9 cellular contexts compared by ENCODE assay signal in the genomic region with DNA sequence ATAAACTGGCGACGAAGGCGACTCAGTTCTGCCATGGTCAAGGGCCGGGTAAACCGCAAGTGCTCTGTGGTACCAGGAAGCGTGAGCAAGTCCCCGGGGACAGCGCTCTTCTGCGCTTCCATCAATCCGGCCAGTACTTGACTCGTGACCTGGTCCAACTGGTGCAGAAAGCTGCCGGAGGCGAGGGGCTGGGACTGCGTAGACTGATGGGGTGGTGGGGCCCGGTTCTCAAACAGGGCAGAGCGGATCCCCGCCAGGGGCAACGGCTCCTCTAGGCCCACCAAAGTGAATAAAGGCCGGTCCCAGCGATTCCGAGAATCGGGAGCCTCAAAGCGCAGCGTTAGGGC. TPM values are rescaled to one million over a fixed set of nuclear protein-coding genes. Genes with fewer than 3 reads are reported as not detected.
DNase-seq lines count a peak whose midpoint lies in the region; ATAC-seq, FAIRE-seq and TF ChIP-seq lines count a peak whose summit lies in the region.
"Had no signal": no experiment of that assay in that cellular context is flagged by ENCODE, and none has a peak within 500 bp of the region (broad histone marks: within the 10 kb centered on the region; RNA-seq: fewer than 3 reads in every experiment).

No MANE protein-coding gene starts in this region.

- FAIRE-seq in HTR-8/SVneo (lab: Jason Lieb, UNC), result no peak
- FAIRE-seq: G401.6 had no signal

- H3K9me3 ChIP-seq in HCT116 (ENCODE audit: control insufficient read depth in 1 of 2, insufficient read depth in 1 of 2, low read depth in 1 of 2, low read length in 2 of 2) (no peaks in the 10 kb centered on the region), OCI-LY7 (ENCODE audit: low read length) (no peaks in the 10 kb centered on the region), mammary epithelial cell (replicated peaks; ENCODE audit: insufficient read depth, low read length) (no peaks in the 10 kb centered on the region)

- peak overlapping the region; percentile 87 to 91 for H3K4me3 ChIP-seq in HCT116 (replicated peaks in 1 of 2; ENCODE audit: low read depth in 1 of 2, low read length in 2 of 2)
- peak overlapping the region; percentile 88 for H3K4me3 ChIP-seq in OCI-LY7 (ENCODE audit: low read depth, low read length, poor library complexity, severe bottlenecking)
- peak overlapping the region; percentile 76 to 96 (median 95) for H3K4me3 ChIP-seq in mammary epithelial cell (replicated peaks in 1 of 3; ENCODE audit: insufficient read depth in 1 of 3, low read depth in 2 of 3, low read length in 3 of 3)

- H3K27ac ChIP-seq in HCT116 (ENCODE audit: low read depth, low read length), result peak overlapping the region; percentile 78
- H3K27ac ChIP-seq in OCI-LY7 (ENCODE audit: low read depth, low read length, poor library complexity, severe bottlenecking), result peak overlapping the region; percentile 39
- peak overlapping the region; percentile 78 for H3K27ac ChIP-seq in mammary epithelial cell (ENCODE audit: insufficient read depth, low read depth, low read length)

- H3K9ac ChIP-seq in HCT116 (ENCODE audit: low read length) (peak overlapping the region; percentile 92), mammary epithelial cell (ENCODE audit: insufficient read depth, low read length) (peak overlapping the region; percentile 78)

- dilution Hi-C loops in mammary epithelial cell (cut with HindIII; ENCODE audit: low sequenced_read_pairs), result no loop called here

- H3K79me2 ChIP-seq in HCT116 (ENCODE audit: insufficient read depth, low read length) (peaks cover 42% of the 10 kb centered on the region), OCI-LY7 (ENCODE audit: insufficient read depth, low read depth, low read length) (peaks cover 43% of the 10 kb centered on the region), mammary epithelial cell (ENCODE audit: insufficient read depth, low read length) (peaks cover 38% of the 10 kb centered on the region)

- TF ChIP-seq CTCF in HCT116 (IDR thresholded peaks at IDR 0.05 in 2 of 3, conservative IDR thresholded peaks at IDR 0.05 in 1 of 3; ENCODE audit: borderline replicate concordance in 1 of 3, insufficient read depth in 1 of 3, low read depth in 2 of 3, low read length in 2 of 3) (no peak), OCI-LY7 (conservative IDR thresholded peaks at IDR 0.05; ENCODE audit: low read length) (no peak), mammary epithelial cell (conservative IDR thresholded peaks at IDR 0.05 in 1 of 2, IDR thresholded peaks at IDR 0.05 in 1 of 2; ENCODE audit: extremely low read depth in 1 of 2, insufficient read depth in 1 of 2, low read depth in 1 of 2, low read length in 2 of 2) (no peak)

- H3K4me1 ChIP-seq in HCT116 (ENCODE audit: control insufficient read depth in 1 of 2, insufficient read depth in 2 of 2, low read length in 2 of 2) (peaks cover 5 to 17% of the 10 kb centered on the region in 2 experiments; a peak in 2 of 4 replicates), OCI-LY7 (ENCODE audit: insufficient read depth, low read length, poor library complexity, severe bottlenecking) (peaks cover 34% of the 10 kb centered on the region), mammary epithelial cell (ENCODE audit: insufficient read depth, low read length) (peaks cover 3% of the 10 kb centered on the region)

- in situ Hi-C loops in mammary epithelial cell (cut with MboI; ENCODE audit: low sequenced_read_pairs in 2 of 2), result no loop called here

- intact Hi-C loops in HCT116 (cut with micrococcal nuclease), result no loop called here
- intact Hi-C loops in OCI-LY7 (cut with micrococcal nuclease; ENCODE audit: unreplicated experiment), result loop anchor here (1.0 kb wide), 1 partner anchor 24 kb away; a partner anchor contains a TSS
- intact Hi-C loops in mammary epithelial cell (cut with micrococcal nuclease), result loop anchor here (1.0 kb wide), 1 partner anchor 23 kb away; a partner anchor contains a TSS

- DNase-seq in NCI-H146 (lab: John Stamatoyannopoulos, UW), result peak; percentile 29
- DNase-seq in NCI-H146 treated with DMSO at 0.1 percent for 48 hours (lab: John Stamatoyannopoulos, UW; ENCODE audit: unreplicated experiment), result no peak
- no peak for DNase-seq in HCT116 (ENCODE audit: low read depth, low spot score)
- DNase-seq in OCI-LY7 (ENCODE audit: low spot score), result peak; percentile 76
- no peak for DNase-seq in mammary epithelial cell
- peak; percentile 74 for DNase-seq in islet precursor cell
- DNase-seq in stimulated activated CD4-positive, alpha-beta T cell treated with anti-CD3 and anti-CD28 coated beads, Interleukin-1b, Interleukin-23, amount 100 ng/mL, for 48 hours, result peak; percentile 7
- DNase-seq in HTR-8/SVneo (ENCODE audit: insufficient read length, low spot score), result no peak

- RAD21 ChIA-PET in HCT116 (lab: Charles Lee; ENCODE audit: low non-redundant PET in 1 of 2, low total read pairs in 2 of 2, uncharacterized antibody in 2 of 2, unreplicated experiment in 2 of 2), result no interaction called here

- ATAC-seq in HCT116, result peak; percentile 3; the same call in 1 of the 2 replicates

- no peaks in the 10 kb centered on the region for H4K20me1 ChIP-seq in HCT116 (ENCODE audit: insufficient read depth)
- H4K20me1 ChIP-seq in OCI-LY7 (ENCODE audit: insufficient read depth, low read length), result peaks cover 17% of the 10 kb centered on the region; the same call in 1 of the 2 replicates
- H4K20me1 ChIP-seq in mammary epithelial cell (ENCODE audit: insufficient read depth, low read length), result no peaks in the 10 kb centered on the region

- WGBS in mammary epithelial cell (ENCODE audit: low coverage, missing lambda C conversion rate), result 0% methylated on average over 16 of the region's 24 CpGs

- H3K27me3 ChIP-seq in HCT116 (ENCODE audit: insufficient read depth, low read length) (no peaks in the 10 kb centered on the region), mammary epithelial cell (ENCODE audit: insufficient read depth, low read length) (no peaks in the 10 kb centered on the region)

- CTCF ChIA-PET in HCT116 (lab: Charles Lee), result no interaction called here
- CTCF ChIA-PET in OCI-LY7 (lab: Charles Lee; ENCODE audit: unreplicated experiment), result no interaction called here
- CTCF ChIA-PET in mammary epithelial cell (lab: Charles Lee; ENCODE audit: low non-redundant PET), result no interaction called here

- TF ChIP-seq POLR2A in HCT116 (IDR thresholded peaks at IDR 0.05; ENCODE audit: borderline replicate concordance, extremely low read depth, insufficient read depth, insufficient read length), result no peak

- no peak for TF ChIP-seq RAD21 in HCT116 (IDR thresholded peaks at IDR 0.05; ENCODE audit: low read depth)

- POLR2A ChIA-PET in HCT116 (lab: Charles Lee) (no interaction called here), OCI-LY7 (lab: Charles Lee) (interaction anchor here (0.6 to 3.4 kb wide), 4 partner anchors 11 to 302 kb away, joined by 3 to 14 read pairs (median 4); a partner anchor contains a TSS)

- H3K36me3 ChIP-seq in HCT116 (ENCODE audit: control insufficient read depth in 1 of 2, insufficient read depth in 2 of 2, low read length in 2 of 2) (peaks cover 0 to 3% of the 10 kb centered on the region in 2 experiments; a peak in 2 of 4 replicates), OCI-LY7 (ENCODE audit: insufficient read depth, low read length) (peaks cover 38% of the 10 kb centered on the region), mammary epithelial cell (ENCODE audit: insufficient read depth, low read length) (no peaks in the 10 kb centered on the region)

- no TSS peak for BruUV-seq in HCT116 (replicated peaks; lab: Mats Ljungman, UMichigan)
- BruUV-seq in OCI-LY7 (replicated peaks; lab: Mats Ljungman, UMichigan), result no TSS peak
- no TSS peak for BruUV-seq in mammary epithelial cell (replicated peaks; lab: Mats Ljungman, UMichigan)

- H2AFZ ChIP-seq in HCT116 (ENCODE audit: low read depth, low read length, poor library complexity, severe bottlenecking) (no peak overlapping the region), OCI-LY7 (ENCODE audit: low read length) (peak overlapping the region; percentile 54; the same call in 1 of the 2 replicates), mammary epithelial cell (ENCODE audit: low read depth, low read length) (peak overlapping the region; percentile 97)

- H3K9me2 ChIP-seq in HCT116 (ENCODE audit: insufficient read depth) (no peaks in the 10 kb centered on the region), OCI-LY7 (ENCODE audit: insufficient read depth, low read length) (no peaks in the 10 kb centered on the region)

- H3K4me2 ChIP-seq in HCT116 (ENCODE audit: low read length) (peak overlapping the region; percentile 87), OCI-LY7 (ENCODE audit: low read length) (peak overlapping the region; percentile 100), mammary epithelial cell (ENCODE audit: insufficient read depth, low read depth, low read length) (peak overlapping the region; percentile 90)

TF ChIP-seq in HCT116, 20 proteins besides CTCF, POLR2A, EP300 and RAD21 (continues in another document):
- TF ChIP-seq TCF7L2 (IDR thresholded peaks at IDR 0.05; ENCODE audit: borderline replicate concordance, extremely low read depth, insufficient read depth, insufficient read length) (no peak), EGR1 (IDR thresholded peaks at IDR 0.05; ENCODE audit: low read depth) (no peak), ZNF274 (IDR thresholded peaks at IDR 0.05; ENCODE audit: low read depth, low read length) (no peak), POLR2AphosphoS5 (IDR thresholded peaks at IDR 0.05; ENCODE audit: low read depth, low read length) (no peak), CBX3 (IDR thresholded peaks at IDR 0.05; ENCODE audit: low read depth) (no peak), SIN3A (IDR thresholded peaks at IDR 0.05; ENCODE audit: low read depth) (no peak)

RNA-seq across cellular contexts. Expression of a gene that starts 0.9 kb away (rescaled TPM):
- 8.2 TPM for total RNA-seq in HCT116 (2021; ENCODE audit: unreplicated experiment)
- polyA plus RNA-seq in HCT116 (2012), result 5.9 and 6.4 TPM in 2 replicates
- 15.8 and 16.4 TPM in 2 replicates for total RNA-seq in OCI-LY7 (2014; rRNA removed; shearing (Covaris generic))
- 16.8 and 16.9 TPM in 2 replicates for total RNA-seq in OCI-LY7 (2022)
- total RNA-seq in mammary epithelial cell, result 10 to 100 TPM in 1 of 2 donors, 1 to 10 TPM in 1; 9.2 to 10.5 TPM
- polyA plus RNA-seq in mammary epithelial cell, result 15.4 TPM
- polyA minus RNA-seq in mammary epithelial cell, result 6.4 TPM

RNA-seq across cellular contexts. Expression of a gene that starts 22.2 kb away (rescaled TPM):
- total RNA-seq in HCT116 (2021; ENCODE audit: unreplicated experiment) (82.8 TPM), OCI-LY7 (2022) (38.2 and 40.5 TPM in 2 replicates), mammary epithelial cell (10 to 100 TPM; 40.7 to 56.5 TPM)
- polyA plus RNA-seq in HCT116 (2012), result 75.8 and 86.1 TPM in 2 replicates
- total RNA-seq in OCI-LY7 (2014; rRNA removed; shearing (Covaris generic)), result 26.6 and 28.5 TPM in 2 replicates
- polyA plus RNA-seq in mammary epithelial cell, result 29.8 TPM
- 7.4 TPM for polyA minus RNA-seq in mammary epithelial cell

RNA-seq across cellular contexts. Expression of a gene that starts 23.3 kb away (rescaled TPM):
- total RNA-seq in HCT116 (2021; ENCODE audit: unreplicated experiment) (56.6 TPM), OCI-LY7 (2022) (47.6 and 49.0 TPM in 2 replicates), mammary epithelial cell (10 to 100 TPM; 53.7 to 63.2 TPM)
- polyA plus RNA-seq in HCT116 (2012), result 21.0 and 25.7 TPM in 2 replicates
- total RNA-seq in OCI-LY7 (2014; rRNA removed; shearing (Covaris generic)), result 25.5 and 27.4 TPM in 2 replicates
- polyA plus RNA-seq in mammary epithelial cell, result 27.7 TPM
- 26.4 TPM for polyA minus RNA-seq in mammary epithelial cell

RNA-seq across cellular contexts. Expression of a gene that starts 42.3 kb away (rescaled TPM):
- total RNA-seq in HCT116 (2021; ENCODE audit: unreplicated experiment) (15.1 TPM), OCI-LY7 (2022) (not detected in 2 replicates), mammary epithelial cell (1 to 10 TPM in 1 of 2 donors, under 1 TPM in 1; 0.50 to 3.4 TPM)
- polyA plus RNA-seq in HCT116 (2012), result 4.9 and 6.3 TPM in 2 replicates
- total RNA-seq in OCI-LY7 (2014; rRNA removed; shearing (Covaris generic)), result 0.03 and 0.05 TPM in 2 replicates
- 1.4 TPM for polyA plus RNA-seq in mammary epithelial cell
- 6.9 TPM for polyA minus RNA-seq in mammary epithelial cell

Comparison
In these comparisons a context has a peak if more than half of its experiments do, and no peak if none do; other contexts are left out.
1. DNase-seq: peak in NCI-H146 (single experiment), OCI-LY7 (single experiment), islet precursor cell (single experiment) and stimulated activated CD4-positive, alpha-beta T cell treated with anti-CD3 and anti-CD28 coated beads, Interleukin-1b, Interleukin-23, amount 100 ng/mL, for 48 hours (single experiment); none in NCI-H146 treated with DMSO at 0.1 percent for 48 hours (single experiment), HCT116 (single experiment), mammary epithelial cell (single experiment) and HTR-8/SVneo (single experiment).
2. Peak in every context shown above with its lines, with median percentiles within 50 percentile points of each other: H3K27ac ChIP-seq, H3K4me2 ChIP-seq and H3K4me3 ChIP-seq.